ENCODE assay signal across 8 cellular contexts in the genomic region with DNA sequence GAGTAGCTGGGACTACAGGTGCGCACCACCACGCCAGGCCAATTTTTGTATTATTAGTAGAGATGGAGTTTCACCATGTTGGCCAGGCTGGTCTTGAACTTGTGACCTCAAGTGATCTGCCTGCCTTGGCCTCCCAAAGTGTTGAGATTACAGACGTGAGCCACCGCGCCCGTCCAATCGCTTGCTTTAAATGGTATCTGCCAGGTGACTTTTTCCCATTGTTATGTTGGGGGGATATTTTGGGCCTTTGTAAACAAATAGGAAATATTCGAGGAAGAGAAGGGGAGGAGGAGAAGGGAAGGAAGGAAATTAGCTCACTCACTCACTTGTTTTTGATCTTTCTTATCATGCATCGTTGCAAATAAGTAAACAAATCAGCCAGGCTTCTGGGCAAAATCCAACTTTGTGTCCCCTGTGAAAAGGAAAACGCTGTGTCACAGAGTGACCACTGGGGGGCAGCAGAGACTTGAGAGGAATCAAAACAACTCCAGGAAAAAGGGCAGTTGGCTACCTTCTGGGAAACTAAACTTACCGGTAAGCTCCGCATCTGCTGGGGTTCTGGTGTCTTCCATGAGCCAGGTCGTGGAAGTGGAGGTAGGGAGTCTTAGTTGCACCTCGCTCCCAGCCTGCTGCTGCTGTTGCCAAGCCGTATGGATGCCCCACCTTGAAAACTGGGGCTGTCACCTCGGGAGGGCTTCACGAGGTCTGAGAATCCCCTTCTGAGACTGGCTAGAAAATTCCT. TPM values are rescaled to one million over a fixed set of nuclear protein-coding genes. Genes with fewer than 3 reads are reported as not detected.
DNase-seq lines count a peak whose midpoint lies in the region; ATAC-seq and TF ChIP-seq lines count a peak whose summit lies in the region.

No MANE protein-coding gene starts in this region.

- H2AFZ ChIP-seq in H9 (ENCODE audit: low read length), result no peak overlapping the region

- no peak overlapping the region for H3K4me2 ChIP-seq in H9 (ENCODE audit: insufficient read depth, insufficient read length, low read length)

- no peak overlapping the region for H2BK120ac ChIP-seq in H9 (ENCODE audit: low read depth, low read length, poor library complexity, severe bottlenecking)

- intact Hi-C loops in lower lobe of right lung (cut with DNase I), result no loop called here

- H3K4me3 ChIP-seq in lower lobe of right lung, result peak overlapping the region; percentile 46

- H3K36me3 ChIP-seq in lower lobe of right lung, result no peaks in the 10 kb centered on the region

- peaks cover 21 to 25% of the 10 kb centered on the region in 2 experiments for H3K4me1 Mint-ChIP-seq in H9

- no peak overlapping the region for H3K23ac ChIP-seq in H9 (ENCODE audit: insufficient read length, low read depth, low read length)

- peaks cover 0 to 2% (median 0%) of the 10 kb centered on the region in 3 experiments; a peak in 2 of 7 replicates for H3K36me3 Mint-ChIP-seq in H9 (ENCODE audit: insufficient read depth in 1 of 3, low read depth in 3 of 3)

- no peak overlapping the region for H3K56ac ChIP-seq in H9 (ENCODE audit: insufficient read length, low read depth, low read length)

- no peak overlapping the region for H2BK20ac ChIP-seq in H9 (ENCODE audit: low read depth, low read length, poor library complexity, severe bottlenecking)

- no peak overlapping the region for H3K27ac Mint-ChIP-seq in H9

- TF ChIP-seq CTCF in H9 (conservative IDR thresholded peaks at IDR 0.05) (peak; percentile 90), lower lobe of right lung (IDR thresholded peaks at IDR 0.05) (peak; percentile 93)

- no peak overlapping the region for H3K27ac ChIP-seq in H9 (ENCODE audit: insufficient read length, low read depth, low read length)
- H3K27ac ChIP-seq in lower lobe of right lung, result no peak overlapping the region

- H3K18ac ChIP-seq in H9 (ENCODE audit: insufficient read length, low read depth, low read length), result no peak overlapping the region

- no peaks in the 10 kb centered on the region for H3K79me1 ChIP-seq in H9 (ENCODE audit: insufficient read depth, low read depth, low read length, poor library complexity, severe bottlenecking)

- H3T11ph ChIP-seq in H9 (ENCODE audit: low read length), result no peak overlapping the region

- no peak overlapping the region for H2BK5ac ChIP-seq in H9 (ENCODE audit: insufficient read length, low read length)

- ATAC-seq in lower lobe of right lung, result peak; percentile 74 to 80
- no peak for ATAC-seq in HG03159 (IDR thresholded peaks at IDR 0.05; ENCODE audit: unreplicated experiment)

- peaks cover 0 to 2% of the 10 kb centered on the region in 2 experiments; a peak in 2 of 5 replicates for H3K9me3 Mint-ChIP-seq in H9

- no peaks in the 10 kb centered on the region for H4K20me1 ChIP-seq in H9 (ENCODE audit: control insufficient read depth, insufficient read depth, insufficient read length)

- H3K14ac ChIP-seq in H9 (ENCODE audit: insufficient read depth, low read length), result no peak overlapping the region; the same call in 1 of the 2 replicates

- H3K27me3 Mint-ChIP-seq in H9 (ENCODE audit: low read depth), result peaks cover 18% of the 10 kb centered on the region

- H3K27me3 ChIP-seq in H9 (ENCODE audit: insufficient read depth, low read length) (no peaks in the 10 kb centered on the region), lower lobe of right lung (ENCODE audit: low read depth) (no peaks in the 10 kb centered on the region)

- no peak overlapping the region for H2AK5ac ChIP-seq in H9 (ENCODE audit: insufficient read length, low read length)

- no peaks in the 10 kb centered on the region for H3K23me2 ChIP-seq in H9 (ENCODE audit: insufficient read length, low read depth, low read length, poor library complexity, severe bottlenecking)

- no peaks in the 10 kb centered on the region for H3K79me2 ChIP-seq in H9 (ENCODE audit: insufficient read depth, low read length)

- no peak overlapping the region for H3K9ac ChIP-seq in H9 (ENCODE audit: extremely low read depth, insufficient read length, low read length)

- no CpG with 5 or more reads among the region's 17 CpGs for WGBS in H9 (ENCODE audit: extremely low coverage, insufficient read length, low lambda C conversion rate)

- H2BK12ac ChIP-seq in H9 (ENCODE audit: insufficient read length, low read depth, low read length), result no peak overlapping the region

- H3K4ac ChIP-seq in H9 (ENCODE audit: low read depth, low read length), result no peak overlapping the region

- H2BK15ac ChIP-seq in H9 (ENCODE audit: low read depth, low read length), result no peak overlapping the region

- H3K9me3 ChIP-seq in H9 (ENCODE audit: control insufficient read depth, low read depth, low read length), result no peaks in the 10 kb centered on the region
- H3K9me3 ChIP-seq in lower lobe of right lung, result no peaks in the 10 kb centered on the region

- no peak overlapping the region for H4K8ac ChIP-seq in H9 (replicated peaks; ENCODE audit: insufficient read length, low read depth, low read length)

- DNase-seq in AG08396 (ENCODE audit: low spot score), result peak; percentile 81
- DNase-seq in H9, result peak; percentile 78
- peak; percentile 97 for DNase-seq in NCI-H510A treated with DMSO at 0.1 percent for 48 hours (lab: John Stamatoyannopoulos, UW)
- DNase-seq in activated CD4-positive, alpha-beta T cell treated with anti-CD3 and anti-CD28 coated beads, Interleukin-2, amount 50 U/mL, for 1 hour, result peak; percentile 74
- peak; percentile 70 to 85 for DNase-seq in dermis microvascular lymphatic vessel endothelial cell (ENCODE audit: low read depth in 2 of 2)
- peak; percentile 75 for DNase-seq in lower lobe of right lung
- peak; percentile 58 to 69 for DNase-seq in stimulated activated CD4-positive, alpha-beta T cell treated with anti-CD3 and anti-CD28 coated beads, Interleukin-4, amount 100 ng/mL, for 48 hours (ENCODE audit: low read depth in 2 of 2)

- H3K4me3 Mint-ChIP-seq in H9, result no peak overlapping the region

- H4K91ac ChIP-seq in H9 (ENCODE audit: insufficient read length, low read depth, low read length), result no peak overlapping the region

- H3K4me1 ChIP-seq in H9 (ENCODE audit: insufficient read depth, low read length) (no peaks in the 10 kb centered on the region; the same call in 1 of the 2 replicates), lower lobe of right lung (peaks cover 10% of the 10 kb centered on the region)

- H4K5ac ChIP-seq in H9 (ENCODE audit: insufficient read length, low read depth, low read length), result no peak overlapping the region

RNA-seq across cellular contexts. Expression of a gene that starts 9.3 kb away (rescaled TPM):
- total RNA-seq in H9 (2021), result 86.5 and 89.9 TPM in 2 replicates
- total RNA-seq in dermis microvascular lymphatic vessel endothelial cell, result 20.0 and 29.6 TPM in 2 replicates
- total RNA-seq in lower lobe of right lung, result 70.8 TPM
